In the genomic region with DNA sequence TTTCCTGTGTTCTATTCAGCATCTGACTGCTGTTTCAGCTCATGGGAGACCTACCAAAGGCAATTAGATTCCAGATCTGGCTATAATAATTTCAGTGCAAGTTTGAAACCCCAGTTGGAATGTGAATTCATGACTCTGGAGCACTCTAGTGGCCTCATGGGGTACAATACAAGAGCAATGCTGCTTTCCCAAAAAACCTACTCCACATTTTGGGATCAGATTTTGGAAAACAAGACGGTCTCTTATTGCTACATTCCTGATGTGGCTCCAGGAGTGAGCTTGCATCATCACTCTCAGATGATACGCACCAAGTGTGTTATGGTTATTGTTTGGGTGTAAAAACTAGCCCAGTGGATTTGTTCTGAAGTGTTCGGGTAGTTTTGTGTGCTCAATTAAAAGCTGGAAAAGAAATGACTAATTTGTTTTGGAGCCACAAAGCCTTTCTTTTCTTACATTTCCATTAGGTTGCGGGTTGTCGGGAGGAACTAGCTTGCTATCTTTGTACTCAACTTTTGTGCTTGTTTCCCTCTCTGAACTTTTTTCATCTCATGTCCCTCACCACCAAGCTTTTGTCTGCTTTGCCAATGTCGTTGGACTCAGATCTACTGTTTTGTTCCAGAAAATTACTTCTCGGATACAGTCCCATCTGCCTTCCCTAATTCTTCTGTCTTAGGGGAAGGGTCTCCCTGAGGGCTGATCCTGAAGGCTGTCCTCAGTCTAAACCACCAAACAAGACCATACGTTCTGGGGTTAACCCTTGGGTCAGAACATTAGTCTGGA, we compare ENCODE assay signal across 11 cellular contexts.
DNase-seq lines count a peak whose midpoint lies in the region; ATAC-seq and TF ChIP-seq lines count a peak whose summit lies in the region.
"Had no signal": no experiment of that assay in that cellular context is flagged by ENCODE, and none has a peak within 500 bp of the region (broad histone marks: within the 10 kb centered on the region; RNA-seq: fewer than 3 reads in every experiment).

No MANE protein-coding gene starts in this region.

- H3K27me3 Mint-ChIP-seq in stimulated activated naive CD8-positive, alpha-beta T cell treated with anti-CD3 and anti-CD28 coated beads, Interleukin-15, Interleukin-2, amounts not matched to agents 100 ng/mL and 50 ng/mL, for 24 hours, result no peaks in the 10 kb centered on the region
- H3K27me3 Mint-ChIP-seq in stimulated activated naive CD8-positive, alpha-beta T cell treated with anti-CD3 and anti-CD28 coated beads, Interleukin-15, amount 100 ng/mL, for 72 hours, result no peaks in the 10 kb centered on the region
- H3K27me3 Mint-ChIP-seq in activated naive CD8-positive, alpha-beta T cell treated with anti-CD3 and anti-CD28 coated beads, Interleukin-2, amount 50 U/mL, for 24 hours, result no peaks in the 10 kb centered on the region
- H3K27me3 Mint-ChIP-seq: CD4-positive, alpha-beta memory T cell had no signal

- WGBS in body of pancreas, 2 donors, result 87 to 90% methylated on average over 8 of the region's 8 CpGs
- 34 to 36% methylated on average over 8 of the region's 8 CpGs for WGBS in aorta, 2 donors

- H3K27ac ChIP-seq in body of pancreas, result no peak overlapping the region
- H3K27ac ChIP-seq in left lung, result no peak overlapping the region
- H3K27ac ChIP-seq in aorta (ENCODE audit: low read depth in 1 of 2, low read length in 2 of 2), result peak overlapping the region; percentile 22 to 83

- H3K9me3 Mint-ChIP-seq in stimulated activated naive CD8-positive, alpha-beta T cell treated with anti-CD3 and anti-CD28 coated beads, Interleukin-15, Interleukin-2, amounts not matched to agents 100 ng/mL and 50 ng/mL, for 24 hours, result no peaks in the 10 kb centered on the region
- no peaks in the 10 kb centered on the region for H3K9me3 Mint-ChIP-seq in stimulated activated naive CD8-positive, alpha-beta T cell treated with anti-CD3 and anti-CD28 coated beads, Interleukin-15, amount 100 ng/mL, for 72 hours
- H3K9me3 Mint-ChIP-seq in activated naive CD8-positive, alpha-beta T cell treated with anti-CD3 and anti-CD28 coated beads, Interleukin-2, amount 50 U/mL, for 24 hours, result no peaks in the 10 kb centered on the region
- H3K9me3 Mint-ChIP-seq: CD4-positive, alpha-beta memory T cell had no signal

- peak overlapping the region; percentile 46 for H3K27ac Mint-ChIP-seq in stimulated activated naive CD8-positive, alpha-beta T cell treated with anti-CD3 and anti-CD28 coated beads, Interleukin-15, Interleukin-2, amounts not matched to agents 100 ng/mL and 50 ng/mL, for 24 hours
- no peak overlapping the region for H3K27ac Mint-ChIP-seq in stimulated activated naive CD8-positive, alpha-beta T cell treated with anti-CD3 and anti-CD28 coated beads, Interleukin-15, amount 100 ng/mL, for 72 hours
- H3K27ac Mint-ChIP-seq in activated naive CD8-positive, alpha-beta T cell treated with anti-CD3 and anti-CD28 coated beads, Interleukin-2, amount 50 U/mL, for 24 hours, result no peak overlapping the region

- H3K27me3 ChIP-seq in body of pancreas (no peaks in the 10 kb centered on the region), left lung (no peaks in the 10 kb centered on the region), aorta (ENCODE audit: control insufficient read depth in 1 of 2, insufficient read depth in 2 of 2, low read length in 1 of 2) (no peaks in the 10 kb centered on the region)

- no peak for DNase-seq in stimulated activated naive CD8-positive, alpha-beta T cell treated with anti-CD3 and anti-CD28 coated beads, Interleukin-15, amount 100 ng/mL, for 72 hours
- peak in 2 of 4 donors; percentile 7 to 16 for DNase-seq in body of pancreas
- no peak for DNase-seq in left lung
- DNase-seq in aorta, result no peak
- no peak for DNase-seq in central memory CD4-positive, alpha-beta T cell
- no peak for DNase-seq in NCI-H187 treated with DMSO at 0.1 percent for 48 hours (lab: John Stamatoyannopoulos, UW)
- DNase-seq in activated naive CD8-positive, alpha-beta T cell treated with anti-CD3 and anti-CD28 coated beads, Interleukin-2, amount 50 U/mL, for 24 hours, result no peak
- DNase-seq: activated CD4-positive, CD25-positive, alpha-beta regulatory T cell; CD4-positive, alpha-beta memory T cell; NCI-H774 had no signal

- H3K36me3 Mint-ChIP-seq in stimulated activated naive CD8-positive, alpha-beta T cell treated with anti-CD3 and anti-CD28 coated beads, Interleukin-15, Interleukin-2, amounts not matched to agents 100 ng/mL and 50 ng/mL, for 24 hours (ENCODE audit: low read depth), result peaks cover 63% of the 10 kb centered on the region
- H3K36me3 Mint-ChIP-seq in activated naive CD8-positive, alpha-beta T cell treated with anti-CD3 and anti-CD28 coated beads, Interleukin-2, amount 50 U/mL, for 24 hours (ENCODE audit: low read depth), result peaks cover 39% of the 10 kb centered on the region

- TF ChIP-seq CTCF in body of pancreas (IDR thresholded peaks at IDR 0.05), result peak in 2 of 7 experiments; percentile 20 to 23
- peak in 1 of 2 donors; percentile 7 for TF ChIP-seq CTCF in left lung (IDR thresholded peaks at IDR 0.05)

- H3K36me3 ChIP-seq in body of pancreas (replicated peaks in 1 of 2; ENCODE audit: insufficient read depth in 1 of 2, low read depth in 2 of 2) (peaks cover 0 to 4% of the 10 kb centered on the region in 2 donors), left lung (peaks cover 0 to 44% of the 10 kb centered on the region in 2 donors), aorta (ENCODE audit: control insufficient read depth in 1 of 2, insufficient read depth in 2 of 2, low read length in 1 of 2) (peaks cover 0 to 3% of the 10 kb centered on the region in 2 donors)

- no peak overlapping the region for H3K4me3 Mint-ChIP-seq in stimulated activated naive CD8-positive, alpha-beta T cell treated with anti-CD3 and anti-CD28 coated beads, Interleukin-15, Interleukin-2, amounts not matched to agents 100 ng/mL and 50 ng/mL, for 24 hours
- H3K4me3 Mint-ChIP-seq in stimulated activated naive CD8-positive, alpha-beta T cell treated with anti-CD3 and anti-CD28 coated beads, Interleukin-15, amount 100 ng/mL, for 72 hours, result no peak overlapping the region
- H3K4me3 Mint-ChIP-seq in activated naive CD8-positive, alpha-beta T cell treated with anti-CD3 and anti-CD28 coated beads, Interleukin-2, amount 50 U/mL, for 24 hours, result no peak overlapping the region

- H3K4me1 Mint-ChIP-seq in stimulated activated naive CD8-positive, alpha-beta T cell treated with anti-CD3 and anti-CD28 coated beads, Interleukin-15, Interleukin-2, amounts not matched to agents 100 ng/mL and 50 ng/mL, for 24 hours (ENCODE audit: low read depth), result peaks cover 25% of the 10 kb centered on the region
- peaks cover 12% of the 10 kb centered on the region for H3K4me1 Mint-ChIP-seq in stimulated activated naive CD8-positive, alpha-beta T cell treated with anti-CD3 and anti-CD28 coated beads, Interleukin-15, amount 100 ng/mL, for 72 hours
- peaks cover 16% of the 10 kb centered on the region for H3K4me1 Mint-ChIP-seq in activated naive CD8-positive, alpha-beta T cell treated with anti-CD3 and anti-CD28 coated beads, Interleukin-2, amount 50 U/mL, for 24 hours

- no peaks in the 10 kb centered on the region for H3K9me3 ChIP-seq in body of pancreas
- H3K9me3 ChIP-seq in left lung, result no peaks in the 10 kb centered on the region
- H3K9me3 ChIP-seq in aorta (ENCODE audit: control insufficient read depth, low read length), result peaks cover 2% of the 10 kb centered on the region

- H3K4me1 ChIP-seq in body of pancreas (peaks cover 5% of the 10 kb centered on the region), left lung (peaks cover 0 to 9% of the 10 kb centered on the region in 2 donors), aorta (ENCODE audit: control insufficient read depth in 1 of 2, insufficient read depth in 2 of 2, low read length in 2 of 2) (peaks cover 1 to 14% of the 10 kb centered on the region in 2 donors)

- intact Hi-C loops in body of pancreas (cut with DNase I) (no loop called here), left lung (cut with DNase I) (no loop called here), aorta (cut with DNase I) (loop anchor here (5.0 kb wide), 2 partner anchors 43 to 113 kb away; no protein-coding TSS in a partner anchor)

- H3K4me3 ChIP-seq in body of pancreas (no peak overlapping the region), left lung (no peak overlapping the region), aorta (ENCODE audit: low read length in 2 of 2) (no peak overlapping the region)

- TF ChIP-seq POLR2A in body of pancreas (IDR thresholded peaks at IDR 0.05), result no peak

- ATAC-seq in stimulated activated naive CD8-positive, alpha-beta T cell treated with anti-CD3 and anti-CD28 coated beads, Interleukin-15, amount 100 ng/mL, for 72 hours, result no peak
- ATAC-seq in body of pancreas (peak; percentile 48), left lung (peak; percentile 54), aorta (ENCODE audit: low FRiP score) (peak; percentile 83)
- ATAC-seq in activated naive CD8-positive, alpha-beta T cell treated with anti-CD3 and anti-CD28 coated beads, Interleukin-2, amount 50 U/mL, for 24 hours, result no peak

Comparison
In these comparisons a context has a peak if more than half of its experiments do, and no peak if none do; other contexts are left out.
1. ATAC-seq: peak in body of pancreas (single experiment), left lung (single experiment) and aorta (single experiment); none in stimulated activated naive CD8-positive, alpha-beta T cell treated with anti-CD3 and anti-CD28 coated beads, Interleukin-15, amount 100 ng/mL, for 72 hours (single experiment) and activated naive CD8-positive, alpha-beta T cell treated with anti-CD3 and anti-CD28 coated beads, Interleukin-2, amount 50 U/mL, for 24 hours (single experiment).
2. H3K27ac ChIP-seq: peak in aorta (2 of 2); none in body of pancreas (0 of 4) and left lung (0 of 2).
3. intact Hi-C loops: an anchor here in aorta (5.0 kb wide); none called in body of pancreas and left lung.